Comparison of ENCODE assay signal across 8 cellular contexts in the genomic region with DNA sequence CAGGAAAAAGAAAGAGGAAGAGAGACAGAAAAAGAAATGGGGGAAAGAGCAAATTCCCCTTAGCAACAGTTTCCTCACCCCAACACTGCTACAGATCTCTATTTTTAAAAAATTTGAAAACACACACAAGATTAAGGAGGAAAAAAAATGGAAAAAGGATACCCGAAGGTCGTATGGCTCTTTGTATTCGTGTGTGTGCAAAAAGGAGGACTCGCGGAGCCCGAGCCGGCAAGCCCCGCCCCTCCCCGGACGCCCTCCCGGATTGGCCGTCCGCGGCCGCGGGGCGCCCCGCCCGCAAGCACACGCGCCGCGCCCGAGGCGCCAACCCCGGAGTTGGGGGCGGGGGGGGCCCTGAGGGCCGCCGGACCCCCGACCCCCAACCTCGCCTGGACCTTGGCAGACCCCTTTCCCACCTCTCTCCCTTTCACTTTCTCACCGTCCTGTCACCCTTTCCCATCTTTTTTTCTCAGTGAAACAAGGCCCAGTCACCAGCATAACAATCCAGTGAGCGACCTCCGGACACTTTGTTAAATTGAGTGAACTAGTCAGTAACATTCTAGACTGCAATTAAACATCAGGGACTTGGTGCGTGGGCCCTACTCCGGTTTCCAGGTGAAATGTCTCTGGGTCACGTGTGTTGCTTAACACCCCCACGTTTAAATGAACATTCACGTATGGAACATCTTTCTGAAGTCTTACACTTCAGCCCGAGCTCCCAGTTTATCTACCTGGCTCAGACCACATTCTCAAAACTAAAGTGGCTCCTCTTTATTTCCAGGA. TPM values are rescaled to one million over a fixed set of nuclear protein-coding genes. Genes with fewer than 3 reads are reported as not detected.
A peak's percentile ranks its signal among the peaks of the same experiment; 100 is the strongest.
DNase-seq lines count a peak whose midpoint lies in the region; ATAC-seq, FAIRE-seq and TF ChIP-seq lines count a peak whose summit lies in the region.

A gene with protein sequence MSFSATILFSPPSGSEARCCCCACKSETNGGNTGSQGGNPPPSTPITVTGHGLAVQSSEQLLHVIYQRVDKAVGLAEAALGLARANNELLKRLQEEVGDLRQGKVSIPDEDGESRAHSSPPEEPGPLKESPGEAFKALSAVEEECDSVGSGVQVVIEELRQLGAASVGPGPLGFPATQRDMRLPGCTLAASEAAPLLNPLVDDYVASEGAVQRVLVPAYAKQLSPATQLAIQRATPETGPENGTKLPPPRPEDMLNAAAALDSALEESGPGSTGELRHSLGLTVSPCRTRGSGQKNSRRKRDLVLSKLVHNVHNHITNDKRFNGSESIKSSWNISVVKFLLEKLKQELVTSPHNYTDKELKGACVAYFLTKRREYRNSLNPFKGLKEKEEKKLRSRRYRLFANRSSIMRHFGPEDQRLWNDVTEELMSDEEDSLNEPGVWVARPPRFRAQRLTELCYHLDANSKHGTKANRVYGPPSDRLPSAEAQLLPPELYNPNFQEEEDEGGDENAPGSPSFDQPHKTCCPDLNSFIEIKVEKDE (minus strand): TSS at position 205 of the 780 bp plus-strand sequence. CDS start 11,120 bp downstream, outside the sequence.

- TF ChIP-seq POLR2A in GM18505 (IDR thresholded peaks at IDR 0.05; ENCODE audit: borderline replicate concordance, extremely low read depth, insufficient read depth, insufficient read length) = peak; percentile 71

- H3K4me3 ChIP-seq in fibroblast of lung (replicated peaks in 1 of 4; ENCODE audit: control extremely low read depth in 1 of 4, insufficient read depth in 1 of 4, low read depth in 3 of 4, low read length in 4 of 4) = peak within 1 kb of the TSS; percentile 50 to 73 (median 52)
- peak within 1 kb of the TSS; percentile 82 for H3K4me3 ChIP-seq in naive thymus-derived CD4-positive, alpha-beta T cell (ENCODE audit: low read length)

- peak; percentile 4 for DNase-seq in RCC 7860 (ENCODE audit: low spot score)
- DNase-seq in activated T-helper 1 cell treated with Interleukin-2 at 50 U/mL for 16 hours (ENCODE audit: low read depth) = peak; percentile 69
- peak; percentile 51 to 58 for DNase-seq in fibroblast of lung (ENCODE audit: low read depth in 2 of 2)
- DNase-seq in naive thymus-derived CD4-positive, alpha-beta T cell = peak; percentile 59 to 84 (median 74)
- DNase-seq in D721Med (ENCODE audit: insufficient read length, low spot score) = no peak

- no peaks in the 10 kb centered on the region for H3K79me2 ChIP-seq in fibroblast of lung (ENCODE audit: control insufficient read depth, insufficient read depth, low read length)

- peaks cover 0 to under 1% (median 0%) of the 10 kb centered on the region in 5 donors for H3K36me3 Mint-ChIP-seq in naive thymus-derived CD4-positive, alpha-beta T cell
- no peaks in the 10 kb centered on the region for H3K36me3 Mint-ChIP-seq in stimulated activated memory B cell treated with anti-CD40 and anti-IgM and Interleukin-4, amounts not matched to agents 10 μg/mL and 1 μg/mL and 100 μg/mL, for 72 hours

- no peaks in the 10 kb centered on the region for H3K9me3 Mint-ChIP-seq in naive thymus-derived CD4-positive, alpha-beta T cell
- H3K9me3 Mint-ChIP-seq in stimulated activated memory B cell treated with anti-CD40 and anti-IgM and Interleukin-4, amounts not matched to agents 10 μg/mL and 1 μg/mL and 100 μg/mL, for 72 hours = no peaks in the 10 kb centered on the region

- no peak for FAIRE-seq in RCC 7860 (lab: Jason Lieb, UNC)
- FAIRE-seq in D721Med (lab: Jason Lieb, UNC) = no peak

- H3K27ac Mint-ChIP-seq in naive thymus-derived CD4-positive, alpha-beta T cell = peak within 1 kb of the TSS; percentile 92 to 99 (median 98)
- peak within 1 kb of the TSS; percentile 98 for H3K27ac Mint-ChIP-seq in stimulated activated memory B cell treated with anti-CD40 and anti-IgM and Interleukin-4, amounts not matched to agents 10 μg/mL and 1 μg/mL and 100 μg/mL, for 72 hours

- intact Hi-C loops in naive thymus-derived CD4-positive, alpha-beta T cell (cut with micrococcal nuclease) = loop anchor here in 1 of 2 donors (5.0 kb wide), 1 partner anchor 1743 kb away; the partner anchor contains the start of gene HNRNPC

- ATAC-seq in GM18505 (IDR thresholded peaks at IDR 0.05; ENCODE audit: unreplicated experiment) = peak; percentile 40
- peak; percentile 28 for ATAC-seq in naive thymus-derived CD4-positive, alpha-beta T cell
- ATAC-seq in stimulated activated memory B cell treated with anti-CD40 and anti-IgM and Interleukin-4, amounts not matched to agents 10 μg/mL and 1 μg/mL and 100 μg/mL, for 72 hours = peak; percentile 71

- H3K9ac ChIP-seq in fibroblast of lung (ENCODE audit: insufficient read depth, low read length) = peak within 1 kb of the TSS; percentile 45

- H3K4me1 Mint-ChIP-seq in naive thymus-derived CD4-positive, alpha-beta T cell = peaks cover 12 to 56% (median 49%) of the 10 kb centered on the region in 7 donors
- H3K4me1 Mint-ChIP-seq in stimulated activated memory B cell treated with anti-CD40 and anti-IgM and Interleukin-4, amounts not matched to agents 10 μg/mL and 1 μg/mL and 100 μg/mL, for 72 hours = peaks cover 20% of the 10 kb centered on the region

- peak within 1 kb of the TSS; percentile 46 for H3K27ac ChIP-seq in fibroblast of lung (ENCODE audit: insufficient read depth, low read length)
- peak within 1 kb of the TSS; percentile 68 for H3K27ac ChIP-seq in naive thymus-derived CD4-positive, alpha-beta T cell (ENCODE audit: low read depth, low read length)

- H3K36me3 ChIP-seq in fibroblast of lung (ENCODE audit: control insufficient read depth, insufficient read depth, low read length) = no peaks in the 10 kb centered on the region
- no peaks in the 10 kb centered on the region for H3K36me3 ChIP-seq in naive thymus-derived CD4-positive, alpha-beta T cell (ENCODE audit: control insufficient read depth in 2 of 3, insufficient read depth in 3 of 3, low read length in 3 of 3)

- H3K27me3 ChIP-seq in fibroblast of lung (ENCODE audit: control insufficient read depth, insufficient read depth, low read length) = no peaks in the 10 kb centered on the region
- no peaks in the 10 kb centered on the region for H3K27me3 ChIP-seq in naive thymus-derived CD4-positive, alpha-beta T cell (ENCODE audit: control insufficient read depth in 2 of 2, insufficient read depth in 2 of 2, low read length in 2 of 2)

- no peak for TF ChIP-seq RAD21 in Ishikawa (IDR thresholded peaks at IDR 0.05; ENCODE audit: low read depth)

- POLR2A ChIA-PET in naive thymus-derived CD4-positive, alpha-beta T cell (lab: Charles Lee) = interaction anchor here (0.6 to 5.8 kb wide), 6 partner anchors 12 to 61 kb away, joined by 3 to 37 read pairs (median 3); no protein-coding TSS in a partner anchor

- TF ChIP-seq EP300 in Ishikawa (IDR thresholded peaks at IDR 0.05; ENCODE audit: borderline replicate concordance) = no peak

- CTCF ChIA-PET in naive thymus-derived CD4-positive, alpha-beta T cell (lab: Charles Lee) = interaction anchor here (0.7 kb wide), 1 partner anchor 57 kb away, joined by 4 read pairs; no protein-coding TSS in a partner anchor

- no peaks in the 10 kb centered on the region for H4K20me1 ChIP-seq in fibroblast of lung (ENCODE audit: control insufficient read depth, extremely low read depth, insufficient read depth, low read length)

- H3K9me3 ChIP-seq in fibroblast of lung (ENCODE audit: control insufficient read depth, insufficient read depth, low read depth, low read length) = no peaks in the 10 kb centered on the region
- H3K9me3 ChIP-seq in naive thymus-derived CD4-positive, alpha-beta T cell (ENCODE audit: control insufficient read depth in 2 of 3, low read length in 3 of 3) = no peaks in the 10 kb centered on the region

- peaks cover 6% of the 10 kb centered on the region for H3K4me1 ChIP-seq in fibroblast of lung (ENCODE audit: control insufficient read depth, extremely low read depth, insufficient read depth, low read length)
- H3K4me1 ChIP-seq in naive thymus-derived CD4-positive, alpha-beta T cell (ENCODE audit: control insufficient read depth in 2 of 2, insufficient read depth in 2 of 2, low read length in 2 of 2) = peaks cover 9 to 25% of the 10 kb centered on the region in 2 donors

- TF ChIP-seq CTCF in fibroblast of lung (conservative IDR thresholded peaks at IDR 0.05 in 1 of 2, IDR thresholded peaks at IDR 0.05 in 1 of 2; ENCODE audit: low read depth in 1 of 2, low read length in 2 of 2) = no peak
- TF ChIP-seq CTCF in D721Med (IDR thresholded peaks at IDR 0.05; ENCODE audit: insufficient read depth, missing control alignments) = no peak

- peak within 1 kb of the TSS; percentile 74 for H3K4me2 ChIP-seq in fibroblast of lung (ENCODE audit: extremely low read depth, insufficient read depth, low read length)

- H3K27me3 Mint-ChIP-seq in naive thymus-derived CD4-positive, alpha-beta T cell = no peaks in the 10 kb centered on the region
- no peaks in the 10 kb centered on the region for H3K27me3 Mint-ChIP-seq in stimulated activated memory B cell treated with anti-CD40 and anti-IgM and Interleukin-4, amounts not matched to agents 10 μg/mL and 1 μg/mL and 100 μg/mL, for 72 hours

- peak within 1 kb of the TSS; percentile 69 for H2AFZ ChIP-seq in fibroblast of lung (ENCODE audit: low read length)

- H3K4me3 Mint-ChIP-seq in naive thymus-derived CD4-positive, alpha-beta T cell = peak within 1 kb of the TSS; percentile 89 to 100 (median 94)
- H3K4me3 Mint-ChIP-seq in stimulated activated memory B cell treated with anti-CD40 and anti-IgM and Interleukin-4, amounts not matched to agents 10 μg/mL and 1 μg/mL and 100 μg/mL, for 72 hours = peak within 1 kb of the TSS; percentile 100

RNA-seq across cellular contexts. Expression of the gene that starts here (rescaled TPM):
- total RNA-seq in fibroblast of lung = 10.5 and 13.0 TPM in 2 replicates
- 4.8 and 5.4 TPM in 2 replicates for polyA plus RNA-seq in fibroblast of lung
- polyA plus RNA-seq in fibroblast of lung (2012) = 3.8 and 4.5 TPM in 2 replicates
- 3.7 and 19.9 TPM in 2 replicates for polyA minus RNA-seq in fibroblast of lung (ENCODE audit: low replicate concordance)
- 10 to 100 TPM; 10.9 to 20.5 (median 12.1) TPM for total RNA-seq in naive thymus-derived CD4-positive, alpha-beta T cell
- 1 to 10 TPM; 5.7 to 8.1 TPM for polyA plus RNA-seq in naive thymus-derived CD4-positive, alpha-beta T cell
